ENCODE assay signal across 15 cellular contexts in the genomic region with DNA sequence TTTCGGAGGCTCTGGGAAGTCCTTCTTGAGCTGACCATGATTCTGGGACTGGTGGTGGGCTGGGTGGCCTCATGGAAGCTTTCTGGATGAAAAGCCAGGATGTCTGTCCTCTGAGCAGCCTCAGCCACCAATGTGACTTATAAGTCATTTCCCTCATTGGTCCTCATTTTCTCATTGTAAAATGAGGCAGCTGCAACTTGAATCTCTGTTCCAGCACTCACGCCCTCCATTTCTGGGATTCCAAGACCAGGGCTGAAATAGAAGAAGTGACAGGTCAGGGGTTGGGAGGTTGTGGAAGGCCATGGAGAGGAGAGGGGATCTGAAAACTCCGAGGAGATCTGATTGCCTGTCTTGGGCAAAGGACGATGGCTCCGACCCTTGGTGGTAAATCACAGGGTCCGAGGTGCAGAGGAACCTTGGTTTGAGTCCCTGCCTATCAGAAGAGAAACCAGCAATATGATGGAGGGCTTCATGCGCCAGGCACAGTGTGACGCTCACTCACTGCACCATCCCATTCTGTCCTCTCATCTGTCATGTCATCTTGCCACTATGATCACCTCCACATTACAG. TPM values are rescaled to one million over a fixed set of nuclear protein-coding genes. Genes with fewer than 3 reads are reported as not detected.
DNase-seq lines count a peak whose midpoint lies in the region; TF ChIP-seq lines count a peak whose summit lies in the region.
"Had no signal": no experiment of that assay in that cellular context is flagged by ENCODE, and none has a peak within 500 bp of the region (broad histone marks: within the 10 kb centered on the region; RNA-seq: fewer than 3 reads in every experiment).

No MANE protein-coding gene starts in this region.

- peaks cover 3% of the 10 kb centered on the region for H3K9me3 Mint-ChIP-seq in activated CD4-positive, alpha-beta memory T cell treated with anti-CD3 and anti-CD28 coated beads for 36 hours
- no peaks in the 10 kb centered on the region for H3K9me3 Mint-ChIP-seq in activated CD4-positive, alpha-beta memory T cell treated with anti-CD3 and anti-CD28 coated beads, Interleukin-2, amount 10 ng/mL, durations not matched to agents 7 days and 5 days
- peaks cover 0 to 3% (median 0%) of the 10 kb centered on the region in 7 donors for H3K9me3 Mint-ChIP-seq in CD14-positive monocyte

- H3K27ac Mint-ChIP-seq in activated CD4-positive, alpha-beta memory T cell treated with anti-CD3 and anti-CD28 coated beads for 36 hours: no peak overlapping the region
- no peak overlapping the region for H3K27ac Mint-ChIP-seq in activated CD4-positive, alpha-beta memory T cell treated with anti-CD3 and anti-CD28 coated beads, Interleukin-2, amount 10 ng/mL, durations not matched to agents 7 days and 5 days
- no peak overlapping the region for H3K27ac Mint-ChIP-seq in CD14-positive monocyte

- H3K4me1 ChIP-seq in muscle layer of duodenum (ENCODE audit: control insufficient read depth in 1 of 2, insufficient read depth in 2 of 2, low read length in 2 of 2) (peaks cover 25 to 44% of the 10 kb centered on the region in 2 donors), stomach smooth muscle (ENCODE audit: control insufficient read depth, insufficient read depth, low read length) (peaks cover 66% of the 10 kb centered on the region)

- intact Hi-C loops in activated CD4-positive, alpha-beta memory T cell treated with anti-CD3 and anti-CD28 coated beads for 36 hours (cut with micrococcal nuclease): no loop called here
- intact Hi-C loops in CD14-positive monocyte (cut with micrococcal nuclease): no loop called here

- TF ChIP-seq CTCF in coronary artery (IDR thresholded peaks at IDR 0.05) (no peak), CD14-positive monocyte (IDR thresholded peaks at IDR 0.05) (no peak)

- H3K4me3 ChIP-seq in coronary artery (no peak overlapping the region), muscle layer of duodenum (ENCODE audit: low read depth in 1 of 2, low read length in 2 of 2) (no peak overlapping the region), stomach smooth muscle (ENCODE audit: low read length in 2 of 2) (no peak overlapping the region)
- H3K4me3 ChIP-seq: BLaER1, PC-9 had no signal

- H3K27me3 ChIP-seq in muscle layer of duodenum (ENCODE audit: low read depth, low read length) (no peaks in the 10 kb centered on the region), stomach smooth muscle (ENCODE audit: control insufficient read depth in 1 of 2, insufficient read depth in 2 of 2, low read length in 2 of 2) (no peaks in the 10 kb centered on the region)
- H3K27me3 ChIP-seq: BLaER1 had no signal

- no peaks in the 10 kb centered on the region for H3K36me3 ChIP-seq in muscle layer of duodenum (ENCODE audit: control insufficient read depth in 1 of 2, insufficient read depth in 2 of 2, low read length in 2 of 2)
- peaks cover 3 to 8% of the 10 kb centered on the region in 2 donors for H3K36me3 ChIP-seq in stomach smooth muscle (ENCODE audit: control insufficient read depth in 2 of 2, insufficient read depth in 2 of 2, low read length in 2 of 2)
- H3K36me3 ChIP-seq: BLaER1 had no signal

- POLR2A ChIA-PET in activated CD4-positive, alpha-beta memory T cell treated with anti-CD3 and anti-CD28 coated beads for 36 hours (lab: Charles Lee): no interaction called here
- POLR2A ChIA-PET in activated CD4-positive, alpha-beta memory T cell treated with anti-CD3 and anti-CD28 coated beads, Interleukin-2, amount 10 ng/mL, durations not matched to agents 7 days and 5 days (lab: Charles Lee): no interaction called here

- H3K9me3 ChIP-seq in muscle layer of duodenum (ENCODE audit: control insufficient read depth in 1 of 2, low read length in 2 of 2) (no peaks in the 10 kb centered on the region), stomach smooth muscle (ENCODE audit: control insufficient read depth in 2 of 2, low read length in 2 of 2) (no peaks in the 10 kb centered on the region)
- H3K9me3 ChIP-seq: BLaER1 had no signal

- H3K36me3 Mint-ChIP-seq in activated CD4-positive, alpha-beta memory T cell treated with anti-CD3 and anti-CD28 coated beads for 36 hours: peaks cover 28% of the 10 kb centered on the region
- H3K36me3 Mint-ChIP-seq in activated CD4-positive, alpha-beta memory T cell treated with anti-CD3 and anti-CD28 coated beads, Interleukin-2, amount 10 ng/mL, durations not matched to agents 7 days and 5 days (ENCODE audit: low read depth): peaks cover 23% of the 10 kb centered on the region
- H3K36me3 Mint-ChIP-seq in CD14-positive monocyte: no peaks in the 10 kb centered on the region

- H3K27ac ChIP-seq in coronary artery (peak overlapping the region in 1 of 2 donors; percentile 83), muscle layer of duodenum (ENCODE audit: low read length) (peak overlapping the region; percentile 54), stomach smooth muscle (ENCODE audit: low read length) (peak overlapping the region; percentile 98)
- H3K27ac ChIP-seq: 22Rv1, KMS-11, PC-9 had no signal

- DNase-seq in activated CD4-positive, alpha-beta memory T cell treated with anti-CD3 and anti-CD28 coated beads for 36 hours: peak; percentile 1
- DNase-seq in activated CD4-positive, alpha-beta memory T cell treated with anti-CD3 and anti-CD28 coated beads, Interleukin-2, amount 10 ng/mL, durations not matched to agents 7 days and 5 days: no peak
- DNase-seq in coronary artery (ENCODE audit: low spot score) (peak; percentile 35), CD14-positive monocyte (ENCODE audit: low spot score) (no peak), HuH-7.5 (ENCODE audit: low spot score) (no peak)
- DNase-seq in stimulated activated CD4-positive, alpha-beta T cell treated with anti-CD3 and anti-CD28 coated beads, Interleukin-2, amount 100 ng/mL, for 48 hours: no peak
- DNase-seq: NCI-H1092 treated with DMSO at 0.1 percent for 48 hours, NCI-H1694, NCI-H446, PC-9 had no signal

- peaks cover 18% of the 10 kb centered on the region for H3K4me1 Mint-ChIP-seq in activated CD4-positive, alpha-beta memory T cell treated with anti-CD3 and anti-CD28 coated beads for 36 hours (ENCODE audit: low read depth)
- H3K4me1 Mint-ChIP-seq in activated CD4-positive, alpha-beta memory T cell treated with anti-CD3 and anti-CD28 coated beads, Interleukin-2, amount 10 ng/mL, durations not matched to agents 7 days and 5 days: peaks cover 3% of the 10 kb centered on the region
- no peaks in the 10 kb centered on the region for H3K4me1 Mint-ChIP-seq in CD14-positive monocyte

- no peaks in the 10 kb centered on the region for H3K27me3 Mint-ChIP-seq in activated CD4-positive, alpha-beta memory T cell treated with anti-CD3 and anti-CD28 coated beads for 36 hours
- H3K27me3 Mint-ChIP-seq in activated CD4-positive, alpha-beta memory T cell treated with anti-CD3 and anti-CD28 coated beads, Interleukin-2, amount 10 ng/mL, durations not matched to agents 7 days and 5 days: no peaks in the 10 kb centered on the region
- peaks cover 0 to 3% (median 3%) of the 10 kb centered on the region in 3 donors for H3K27me3 Mint-ChIP-seq in CD14-positive monocyte (ENCODE audit: low read depth in 3 of 3)

- H3K4me3 Mint-ChIP-seq in activated CD4-positive, alpha-beta memory T cell treated with anti-CD3 and anti-CD28 coated beads for 36 hours: no peak overlapping the region
- no peak overlapping the region for H3K4me3 Mint-ChIP-seq in activated CD4-positive, alpha-beta memory T cell treated with anti-CD3 and anti-CD28 coated beads, Interleukin-2, amount 10 ng/mL, durations not matched to agents 7 days and 5 days
- H3K4me3 Mint-ChIP-seq in CD14-positive monocyte: no peak overlapping the region

- H3K9ac ChIP-seq in stomach smooth muscle (ENCODE audit: low read length in 2 of 2): no peak overlapping the region
- H3K9ac ChIP-seq: KMS-11 had no signal

- CTCF ChIA-PET in activated CD4-positive, alpha-beta memory T cell treated with anti-CD3 and anti-CD28 coated beads for 36 hours (lab: Charles Lee): interaction anchor here (3.9 kb wide), 1 partner anchor 11 kb away, joined by 36 read pairs; no protein-coding TSS in a partner anchor
- CTCF ChIA-PET in activated CD4-positive, alpha-beta memory T cell treated with anti-CD3 and anti-CD28 coated beads, Interleukin-2, amount 10 ng/mL, durations not matched to agents 7 days and 5 days (lab: Charles Lee): interaction anchor here (1.4 kb wide), 2 partner anchors 10 to 14 kb away, joined by 3 to 6 read pairs; no protein-coding TSS in a partner anchor

RNA-seq across cellular contexts. Expression of gene TSPAN18, which starts 38.3 kb away (rescaled TPM):
- 1 to 10 TPM; 5.8 to 8.2 TPM for total RNA-seq in activated CD4-positive, alpha-beta memory T cell treated with anti-CD3 and anti-CD28 coated beads for 36 hours
- total RNA-seq in activated CD4-positive, alpha-beta memory T cell treated with anti-CD3 and anti-CD28 coated beads, Interleukin-2, amount 10 ng/mL, durations not matched to agents 7 days and 5 days: 10 to 100 TPM; 38.7 to 42.3 TPM
- not detected for polyA plus RNA-seq in CD14-positive monocyte
- total RNA-seq: PC-9 had no signal

Comparison
In these comparisons a context has a peak if more than half of its experiments do, and no peak if none do; other contexts are left out.
1. DNase-seq: peak in activated CD4-positive, alpha-beta memory T cell treated with anti-CD3 and anti-CD28 coated beads for 36 hours (single experiment) and coronary artery (single experiment); none in activated CD4-positive, alpha-beta memory T cell treated with anti-CD3 and anti-CD28 coated beads, Interleukin-2, amount 10 ng/mL, durations not matched to agents 7 days and 5 days (single experiment), stimulated activated CD4-positive, alpha-beta T cell treated with anti-CD3 and anti-CD28 coated beads, Interleukin-2, amount 100 ng/mL, for 48 hours (0 of 2), CD14-positive monocyte (single experiment) and HuH-7.5 (single experiment).
2. RNA of gene TSPAN18, which starts 38.3 kb away (total RNA-seq): 38.7 to 42.3 TPM in activated CD4-positive, alpha-beta memory T cell treated with anti-CD3 and anti-CD28 coated beads, Interleukin-2, amount 10 ng/mL, durations not matched to agents 7 days and 5 days; 5.8 to 8.2 TPM in activated CD4-positive, alpha-beta memory T cell treated with anti-CD3 and anti-CD28 coated beads for 36 hours; every median in the first group is over 4 times any median in the second.